8 cellular contexts compared by ENCODE assay signal in the genomic region with DNA sequence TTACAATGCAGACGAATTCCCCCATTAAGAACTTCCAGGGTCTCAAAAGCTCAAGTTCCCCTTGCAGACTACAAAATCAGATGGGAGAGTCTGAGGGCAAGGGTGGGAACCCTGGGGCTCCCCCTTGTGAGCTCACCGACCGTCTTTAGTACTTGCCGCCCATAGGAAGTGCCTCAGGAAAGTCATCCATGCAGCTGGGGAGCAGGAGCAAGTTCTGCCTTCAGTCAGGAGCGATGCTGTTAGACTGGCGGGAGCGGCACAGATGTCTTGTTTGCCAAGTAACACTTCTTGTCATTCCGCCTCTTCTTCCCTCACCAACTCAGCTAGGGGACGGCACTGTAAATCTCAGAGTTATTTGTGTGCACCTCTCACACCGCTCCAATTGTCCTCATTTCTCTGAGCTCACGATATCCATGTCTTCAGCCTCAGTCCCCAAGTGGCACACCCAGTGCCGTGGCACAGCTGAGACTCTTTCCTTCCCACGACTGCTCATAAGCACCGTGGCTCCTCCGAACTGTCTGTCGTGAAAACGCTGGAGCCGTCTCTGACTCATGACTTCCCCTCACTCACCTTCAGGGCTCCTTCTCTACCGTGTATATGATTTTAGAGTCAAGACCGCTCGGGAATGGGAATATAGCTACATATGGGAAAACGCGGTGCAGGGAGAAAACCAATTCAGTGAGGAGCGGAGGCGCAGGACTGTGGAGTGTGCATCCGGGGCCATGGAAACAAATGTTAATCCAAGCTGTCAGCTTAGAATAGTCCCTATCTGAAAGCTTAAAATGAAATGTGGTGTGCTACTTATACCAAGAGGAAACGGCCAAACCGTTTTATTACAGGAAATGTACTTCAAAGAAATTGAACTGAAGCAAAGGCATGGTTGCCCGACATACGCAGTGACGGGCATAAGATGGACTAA. TPM values are rescaled to one million over a fixed set of nuclear protein-coding genes. Genes with fewer than 3 reads are reported as not detected.
DNase-seq lines count a peak whose midpoint lies in the region; ATAC-seq, FAIRE-seq and TF ChIP-seq lines count a peak whose summit lies in the region.

No MANE protein-coding gene starts in this region.

- TF ChIP-seq CTCF in bronchial epithelial cell (IDR thresholded peaks at IDR 0.05; ENCODE audit: insufficient read depth, low read length, severe bottlenecking) = no peak

- peaks cover 50% of the 10 kb centered on the region for H3K36me3 Mint-ChIP-seq in T-helper 1 cell treated with Interleukin-12 subunit alpha and Interleukin-12 subunit beta and Interleukin-4 antibody, amounts not matched to agents 30 μg/mL and 1 μg/mL, for 36 hours (ENCODE audit: low read depth)

- DNase-seq in bronchial epithelial cell (ENCODE audit: low read depth) = no peak
- DNase-seq in stimulated activated CD4-positive, alpha-beta T cell treated with anti-CD3 and anti-CD28 coated beads, TNF-alpha, amount 100 ng/mL, for 4 hours (ENCODE audit: low read depth in 3 of 3) = peak in 2 of 3 experiments; percentile 53 to 59
- no peak for DNase-seq in DMS53 (lab: John Stamatoyannopoulos, UW)
- DNase-seq in NCI-H146 (lab: John Stamatoyannopoulos, UW) = no peak
- DNase-seq in HUDEP-2 (lab: John Stamatoyannopoulos, UW; ENCODE audit: unreplicated experiment in 76 of 76) = no peak

- peaks cover 59% of the 10 kb centered on the region for H3K4me1 Mint-ChIP-seq in T-helper 1 cell treated with Interleukin-12 subunit alpha and Interleukin-12 subunit beta and Interleukin-4 antibody, amounts not matched to agents 30 μg/mL and 1 μg/mL, for 36 hours (ENCODE audit: low read depth)

- peak; percentile 89 for FAIRE-seq in bronchial epithelial cell (lab: Jason Lieb, UNC)

- peak overlapping the region; percentile 97 for H3K4me3 Mint-ChIP-seq in T-helper 1 cell treated with Interleukin-12 subunit alpha and Interleukin-12 subunit beta and Interleukin-4 antibody, amounts not matched to agents 30 μg/mL and 1 μg/mL, for 36 hours

- no peaks in the 10 kb centered on the region for H3K27me3 ChIP-seq in bronchial epithelial cell (ENCODE audit: control insufficient read depth, insufficient read depth, low read length)

- no peak overlapping the region for H3K4me3 ChIP-seq in bronchial epithelial cell (ENCODE audit: low read depth, low read length)

- H3K36me3 ChIP-seq in bronchial epithelial cell (ENCODE audit: control insufficient read depth, insufficient read depth, low read length) = peaks cover 7% of the 10 kb centered on the region

- H3K9me3 Mint-ChIP-seq in T-helper 1 cell treated with Interleukin-12 subunit alpha and Interleukin-12 subunit beta and Interleukin-4 antibody, amounts not matched to agents 30 μg/mL and 1 μg/mL, for 36 hours = peaks cover 5% of the 10 kb centered on the region

- peak overlapping the region; percentile 97 for H3K27ac Mint-ChIP-seq in T-helper 1 cell treated with Interleukin-12 subunit alpha and Interleukin-12 subunit beta and Interleukin-4 antibody, amounts not matched to agents 30 μg/mL and 1 μg/mL, for 36 hours

- ATAC-seq in GM21447 (IDR thresholded peaks at IDR 0.05; ENCODE audit: unreplicated experiment) = peak; percentile 55
- no peak for ATAC-seq in HG03520 (IDR thresholded peaks at IDR 0.05; ENCODE audit: unreplicated experiment)

- H3K27me3 Mint-ChIP-seq in T-helper 1 cell treated with Interleukin-12 subunit alpha and Interleukin-12 subunit beta and Interleukin-4 antibody, amounts not matched to agents 30 μg/mL and 1 μg/mL, for 36 hours (ENCODE audit: low read depth) = no peaks in the 10 kb centered on the region

RNA-seq across cellular contexts. Expression of gene UXS1, which starts 34.0 kb away (rescaled TPM):
- 41.6 and 55.8 TPM in 2 replicates for total RNA-seq in bronchial epithelial cell

Comparison
In these comparisons a context has a peak if more than half of its experiments do, and no peak if none do; other contexts are left out.
1. DNase-seq: peak in stimulated activated CD4-positive, alpha-beta T cell treated with anti-CD3 and anti-CD28 coated beads, TNF-alpha, amount 100 ng/mL, for 4 hours (2 of 3); none in bronchial epithelial cell (single experiment), DMS53 (single experiment), NCI-H146 (single experiment) and HUDEP-2 (0 of 76).